16 cellular contexts compared by ENCODE assay signal in genomic region chr1:74437035-74437434, GRCh38.
A peak's percentile ranks its signal among the peaks of the same experiment; 100 is the strongest.
DNase-seq lines count a peak whose midpoint lies in the region; ATAC-seq and TF ChIP-seq lines count a peak whose summit lies in the region.
"Had no signal": no experiment of that assay in that cellular context is flagged by ENCODE, and none has a peak within 500 bp of the region (broad histone marks: within the 10 kb centered on the region; RNA-seq: fewer than 3 reads in every experiment).

No MANE protein-coding gene starts in this region.

- H3K27me3 ChIP-seq in OCI-LY3 (ENCODE audit: low read depth, low read length): no peaks in the 10 kb centered on the region
- H3K27me3 ChIP-seq: BE2C, BLaER1 had no signal

- TF ChIP-seq CTCF in OCI-LY3 (IDR thresholded peaks at IDR 0.05; ENCODE audit: low read depth, low read length): no peak

- H3K36me3 ChIP-seq in OCI-LY3 (replicated peaks; ENCODE audit: low read depth, low read length): no peaks in the 10 kb centered on the region
- H3K36me3 ChIP-seq: BE2C, BLaER1 had no signal

- H3K4me3 ChIP-seq in OCI-LY3 (ENCODE audit: low read length): no peak overlapping the region
- H3K4me3 ChIP-seq: BLaER1 had no signal

- no peak overlapping the region for H2AFZ ChIP-seq in OCI-LY3 (ENCODE audit: low read depth, low read length)

- DNase-seq in GM19240 (ENCODE audit: insufficient read length, low spot score) (no peak), DMS114 treated with DMSO at 0.1 percent for 48 hours (lab: John Stamatoyannopoulos, UW; ENCODE audit: unreplicated experiment) (no peak), caudate nucleus (lab: John Stamatoyannopoulos, UW) (no peak)
- DNase-seq: 8988T; ACHN; BE2C; C1 segment of cervical spinal cord; CD4-positive, alpha-beta memory T cell; CD4-positive, CD25-positive, alpha-beta regulatory T cell; CD8-positive, alpha-beta memory T cell; DMS 273 treated with DMSO at 0.1 percent for 48 hours; DMS79 treated with DMSO at 0.1 percent for 48 hours; GF-D8 had no signal

- peak overlapping the region; percentile 80 for H3K4me2 ChIP-seq in OCI-LY3 (ENCODE audit: low read length)
- H3K4me2 ChIP-seq: BLaER1 had no signal

- no peak overlapping the region for H3K9ac ChIP-seq in OCI-LY3 (ENCODE audit: low read length)
- H3K9ac ChIP-seq: BLaER1 had no signal

- peak; percentile 61 for ATAC-seq in HG02870 (IDR thresholded peaks at IDR 0.05; ENCODE audit: unreplicated experiment)

- no peak overlapping the region for H3K27ac ChIP-seq in OCI-LY3 (ENCODE audit: low read length)
- H3K27ac ChIP-seq in caudate nucleus (ENCODE audit: low read depth, low read length): no peak overlapping the region
- H3K27ac ChIP-seq: BLaER1 had no signal

- no peaks in the 10 kb centered on the region for H4K20me1 ChIP-seq in OCI-LY3 (ENCODE audit: insufficient read depth, low read length)
- H4K20me1 ChIP-seq: BLaER1 had no signal

- H3K79me2 ChIP-seq in OCI-LY3 (ENCODE audit: low read length): no peaks in the 10 kb centered on the region

- H3K4me1 ChIP-seq in OCI-LY3 (ENCODE audit: low read length): peaks cover 22% of the 10 kb centered on the region
- H3K4me1 ChIP-seq: BE2C had no signal

- H3K9me3 ChIP-seq in OCI-LY3 (ENCODE audit: insufficient read depth, low read length): no peaks in the 10 kb centered on the region
- H3K9me3 ChIP-seq: BE2C, BLaER1 had no signal
